8 cellular contexts compared by ENCODE assay signal in genomic region chr4:156971168-156971601, GRCh38. TPM values are rescaled to one million over a fixed set of nuclear protein-coding genes. Genes with fewer than 3 reads are reported as not detected.
DNase-seq lines count a peak whose midpoint lies in the region; ATAC-seq and TF ChIP-seq lines count a peak whose summit lies in the region.

No MANE protein-coding gene starts in this region.

- H3K4me3 ChIP-seq in MG63 (peak overlapping the region; percentile 75), endodermal cell (ENCODE audit: low read length) (peak overlapping the region; percentile 86)
- H3K4me3 ChIP-seq in naive thymus-derived CD4-positive, alpha-beta T cell (ENCODE audit: low read length) = no peak overlapping the region

- H3K4me1 ChIP-seq in ES-I3 (ENCODE audit: insufficient read depth, low read length) (peaks cover 11% of the 10 kb centered on the region), endodermal cell (ENCODE audit: control insufficient read depth, insufficient read depth, low read length) (peaks cover 4% of the 10 kb centered on the region)
- no peaks in the 10 kb centered on the region for H3K4me1 ChIP-seq in naive thymus-derived CD4-positive, alpha-beta T cell (ENCODE audit: control insufficient read depth in 2 of 2, insufficient read depth in 2 of 2, low read length in 2 of 2)

- peak; percentile 27 for DNase-seq in MG63
- peak; percentile 80 for DNase-seq in endodermal cell
- DNase-seq in naive thymus-derived CD4-positive, alpha-beta T cell = no peak
- no peak for DNase-seq in NCI-H2227 (lab: John Stamatoyannopoulos, UW; ENCODE audit: unreplicated experiment)
- DNase-seq in hepatic stellate cell (ENCODE audit: low spot score) = no peak
- no peak for DNase-seq in NCI-H1436 (lab: John Stamatoyannopoulos, UW)

- no peaks in the 10 kb centered on the region for H3K9me3 Mint-ChIP-seq in endodermal cell
- H3K9me3 Mint-ChIP-seq in naive thymus-derived CD4-positive, alpha-beta T cell = peaks cover 0 to 25% (median 6%) of the 10 kb centered on the region in 11 donors

- intact Hi-C loops in naive thymus-derived CD4-positive, alpha-beta T cell (cut with micrococcal nuclease) = no loop called here

- TF ChIP-seq CTCF in endodermal cell (conservative IDR thresholded peaks at IDR 0.05) = no peak

- H3K4me1 Mint-ChIP-seq in endodermal cell = peaks cover 16% of the 10 kb centered on the region
- H3K4me1 Mint-ChIP-seq in naive thymus-derived CD4-positive, alpha-beta T cell = peaks cover 0 to 19% (median 13%) of the 10 kb centered on the region in 7 donors

- peak overlapping the region; percentile 42 for H3K27ac ChIP-seq in endodermal cell (ENCODE audit: low read depth, low read length)
- H3K27ac ChIP-seq in naive thymus-derived CD4-positive, alpha-beta T cell (ENCODE audit: low read depth, low read length) = no peak overlapping the region

- peak overlapping the region; percentile 79 for H3K4me3 Mint-ChIP-seq in endodermal cell
- H3K4me3 Mint-ChIP-seq in naive thymus-derived CD4-positive, alpha-beta T cell = peak overlapping the region in 9 of 10 donors; percentile 17 to 76 (median 57)

- peak overlapping the region; percentile 79 for H3K9ac ChIP-seq in ES-I3 (ENCODE audit: low read depth, low read length)
- peak overlapping the region; percentile 53 for H3K9ac ChIP-seq in endodermal cell (ENCODE audit: extremely low read depth, low read length, poor library complexity, severe bottlenecking)

- peak overlapping the region; percentile 7 for H3K27ac Mint-ChIP-seq in endodermal cell
- H3K27ac Mint-ChIP-seq in naive thymus-derived CD4-positive, alpha-beta T cell = no peak overlapping the region

- no peaks in the 10 kb centered on the region for H3K9me3 ChIP-seq in ES-I3 (ENCODE audit: control insufficient read depth, insufficient read depth, low read length)
- H3K9me3 ChIP-seq in MG63 = no peaks in the 10 kb centered on the region
- no peaks in the 10 kb centered on the region for H3K9me3 ChIP-seq in endodermal cell (ENCODE audit: control insufficient read depth, low read length)
- H3K9me3 ChIP-seq in naive thymus-derived CD4-positive, alpha-beta T cell (ENCODE audit: control insufficient read depth in 2 of 3, low read length in 3 of 3) = no peaks in the 10 kb centered on the region

- H3K36me3 ChIP-seq in ES-I3 (ENCODE audit: insufficient read depth, low read length) = no peaks in the 10 kb centered on the region
- peaks cover 3% of the 10 kb centered on the region; the same call in 1 of the 2 replicates for H3K36me3 ChIP-seq in MG63
- H3K36me3 ChIP-seq in endodermal cell (ENCODE audit: control insufficient read depth, insufficient read depth, low read length) = no peaks in the 10 kb centered on the region
- no peaks in the 10 kb centered on the region for H3K36me3 ChIP-seq in naive thymus-derived CD4-positive, alpha-beta T cell (ENCODE audit: control insufficient read depth in 2 of 3, insufficient read depth in 3 of 3, low read length in 3 of 3)

- WGBS in endodermal cell (ENCODE audit: insufficient coverage in 1 of 2, insufficient read length in 1 of 2), 2 experiments = 0% methylated on average over 42 of the region's 44 CpGs; no CpG with 5 or more reads in 1 of the 2 experiments

- peak; percentile 7 for ATAC-seq in naive thymus-derived CD4-positive, alpha-beta T cell
- no peak for ATAC-seq in GM18502 (IDR thresholded peaks at IDR 0.05; ENCODE audit: poor library complexity, unreplicated experiment)

- H3K36me3 Mint-ChIP-seq in endodermal cell (ENCODE audit: low read depth) = no peaks in the 10 kb centered on the region
- peaks cover 0 to 7% (median 0%) of the 10 kb centered on the region in 5 donors for H3K36me3 Mint-ChIP-seq in naive thymus-derived CD4-positive, alpha-beta T cell

- no peaks in the 10 kb centered on the region for H3K27me3 ChIP-seq in MG63
- H3K27me3 ChIP-seq in endodermal cell (ENCODE audit: control insufficient read depth, insufficient read depth, low read length, poor library complexity, severe bottlenecking) = peaks cover 8% of the 10 kb centered on the region
- H3K27me3 ChIP-seq in naive thymus-derived CD4-positive, alpha-beta T cell (ENCODE audit: control insufficient read depth in 2 of 2, insufficient read depth in 2 of 2, low read length in 2 of 2) = peaks cover 0 to 13% of the 10 kb centered on the region in 2 donors

- CTCF ChIA-PET in naive thymus-derived CD4-positive, alpha-beta T cell (lab: Charles Lee) = no interaction called here

- POLR2A ChIA-PET in naive thymus-derived CD4-positive, alpha-beta T cell (lab: Charles Lee) = no interaction called here

- H3K27me3 Mint-ChIP-seq in endodermal cell (ENCODE audit: insufficient read depth) = peaks cover 35% of the 10 kb centered on the region
- H3K27me3 Mint-ChIP-seq in naive thymus-derived CD4-positive, alpha-beta T cell = peaks cover 45 to 82% (median 68%) of the 10 kb centered on the region in 5 donors

RNA-seq across cellular contexts. Expression of gene PDGFC, which starts 0.4 kb away (rescaled TPM):
- 28.4 and 30.3 TPM in 2 replicates for total RNA-seq in MG63 (2014; rRNA removed; shearing (Covaris generic); ENCODE audit: low replicate concordance)
- 1 to 10 TPM; 5.5 to 6.8 TPM for total RNA-seq in endodermal cell
- polyA plus RNA-seq in endodermal cell (2013, experiment 1 of 2) = 36.7 TPM
- 34.3 TPM for polyA plus RNA-seq in endodermal cell (2013, experiment 2 of 2)
- 1 to 10 TPM in 2 of 5 experiments, under 1 TPM in 1, not detected in 2; 0.19 to 2.0 (median 1.2) TPM for total RNA-seq in naive thymus-derived CD4-positive, alpha-beta T cell
- polyA plus RNA-seq in naive thymus-derived CD4-positive, alpha-beta T cell = not detected

Comparison
In these comparisons a context has a peak if more than half of its experiments do, and no peak if none do; other contexts are left out.
1. DNase-seq: peak in MG63 (single experiment) and endodermal cell (single experiment); none in naive thymus-derived CD4-positive, alpha-beta T cell (0 of 9), NCI-H2227 (single experiment), hepatic stellate cell (single experiment) and NCI-H1436 (single experiment).